In genomic region chr1:33331444-33332356, GRCh38 we compare ENCODE assay signal across 14 cellular contexts. TPM values are rescaled to one million over a fixed set of nuclear protein-coding genes. Genes with fewer than 3 reads are reported as not detected.
DNase-seq lines count a peak whose midpoint lies in the region; ATAC-seq and TF ChIP-seq lines count a peak whose summit lies in the region.
"Had no signal": no experiment of that assay in that cellular context is flagged by ENCODE, and none has a peak within 500 bp of the region (broad histone marks: within the 10 kb centered on the region; RNA-seq: fewer than 3 reads in every experiment).

No MANE protein-coding gene starts in this region.

- no peak for TF ChIP-seq POLR2A in vagina (IDR thresholded peaks at IDR 0.05)

- H4K12ac ChIP-seq in trophoblast cell (ENCODE audit: low read depth, low read length), result no peak overlapping the region

- TF ChIP-seq CTCF in left ventricle myocardium inferior (IDR thresholded peaks at IDR 0.05; ENCODE audit: borderline replicate concordance) (no peak), vagina (IDR thresholded peaks at IDR 0.05) (no peak)

- peaks cover 4% of the 10 kb centered on the region for H3K79me2 ChIP-seq in trophoblast cell (ENCODE audit: control insufficient read depth, insufficient read depth, low read length, poor library complexity)

- intact Hi-C loops in left ventricle myocardium inferior (cut with micrococcal nuclease) (no loop called here), left cardiac atrium (cut with DNase I) (no loop called here), vagina (cut with DNase I) (no loop called here)

- no peak overlapping the region for H3K23ac ChIP-seq in trophoblast cell (ENCODE audit: low read length)

- no peak overlapping the region for H3K18ac ChIP-seq in trophoblast cell (ENCODE audit: low read length)

- H3K27ac ChIP-seq in left ventricle myocardium inferior (replicated peaks), result peak overlapping the region; percentile 99
- H3K27ac ChIP-seq in trophoblast cell (ENCODE audit: low read depth, low read length), result no peak overlapping the region
- peak overlapping the region; percentile 63 for H3K27ac ChIP-seq in vagina

- H3K79me1 ChIP-seq in trophoblast cell (ENCODE audit: low read length), result peaks cover 2% of the 10 kb centered on the region

- peaks cover 76% of the 10 kb centered on the region for H3K36me3 ChIP-seq in left ventricle myocardium inferior
- peaks cover 58 to 81% of the 10 kb centered on the region in 2 experiments for H3K36me3 ChIP-seq in trophoblast cell (ENCODE audit: control insufficient read depth in 1 of 2, insufficient read depth in 2 of 2, low read length in 2 of 2)
- H3K36me3 ChIP-seq in vagina, result peaks cover 6 to 63% of the 10 kb centered on the region in 2 donors

- H3K14ac ChIP-seq in trophoblast cell (ENCODE audit: low read length), result no peak overlapping the region

- no peak overlapping the region for H2BK12ac ChIP-seq in trophoblast cell (ENCODE audit: low read length)

- ATAC-seq in left cardiac atrium (no peak), HG03025 (IDR thresholded peaks at IDR 0.05; ENCODE audit: low FRiP score, unreplicated experiment) (no peak)
- ATAC-seq: left lung had no signal

- H3K4ac ChIP-seq in trophoblast cell (ENCODE audit: low read depth, low read length), result no peak overlapping the region

- no peak overlapping the region for H2BK120ac ChIP-seq in trophoblast cell (ENCODE audit: insufficient read depth, low read length, poor library complexity)

- no peak overlapping the region for H3K9ac ChIP-seq in trophoblast cell (ENCODE audit: low read length)
- H3K9ac ChIP-seq: SK-N-SH had no signal

- H2AFZ ChIP-seq in trophoblast cell (ENCODE audit: insufficient read depth, low read length, poor library complexity), result no peak overlapping the region

- H3K9me3 ChIP-seq in left ventricle myocardium inferior (replicated peaks) (no peaks in the 10 kb centered on the region), trophoblast cell (ENCODE audit: insufficient read depth, low read depth, low read length) (peaks cover 3% of the 10 kb centered on the region), vagina (no peaks in the 10 kb centered on the region)
- H3K9me3 ChIP-seq: left lung, SK-N-SH had no signal

- no peak overlapping the region for H3K4me2 ChIP-seq in trophoblast cell (ENCODE audit: low read length)
- H3K4me2 ChIP-seq: SK-N-SH had no signal

- H3K4me3 ChIP-seq in left ventricle myocardium inferior (no peak overlapping the region), trophoblast cell (ENCODE audit: low read depth, low read length) (no peak overlapping the region), vagina (no peak overlapping the region)
- H3K4me3 ChIP-seq: left lung had no signal

- H4K8ac ChIP-seq in trophoblast cell (ENCODE audit: low read depth, low read length), result no peak overlapping the region

- no peak overlapping the region for H2AK5ac ChIP-seq in trophoblast cell (ENCODE audit: low read length)

- H3K4me1 ChIP-seq in left ventricle myocardium inferior (peaks cover 100% of the 10 kb centered on the region), trophoblast cell (ENCODE audit: control insufficient read depth in 1 of 2, insufficient read depth in 2 of 2, low read length in 2 of 2) (peaks cover 6 to 8% of the 10 kb centered on the region in 2 experiments), vagina (peaks cover 77% of the 10 kb centered on the region)

- H4K91ac ChIP-seq in trophoblast cell (ENCODE audit: low read depth, low read length), result no peak overlapping the region

- no peaks in the 10 kb centered on the region for H3K27me3 ChIP-seq in left ventricle myocardium inferior (ENCODE audit: low read depth)
- H3K27me3 ChIP-seq in trophoblast cell (ENCODE audit: insufficient read depth, low read length), result no peaks in the 10 kb centered on the region
- no peaks in the 10 kb centered on the region for H3K27me3 ChIP-seq in vagina
- H3K27me3 ChIP-seq: left lung had no signal

- DNase-seq in left ventricle myocardium inferior, result no peak
- DNase-seq in left cardiac atrium, result no peak
- DNase-seq in foreskin melanocyte, result peak; percentile 36
- peak; percentile 74 to 79 for DNase-seq in trophoblast cell
- no peak for DNase-seq in vagina (ENCODE audit: extremely low spot score in 2 of 2)
- no peak for DNase-seq in cortex of kidney (lab: John Stamatoyannopoulos, UW)
- DNase-seq in NCI-H2029 (lab: John Stamatoyannopoulos, UW), result no peak
- DNase-seq: activated CD4-positive, alpha-beta T cell treated with anti-CD3 and anti-CD28 coated beads for 1 hour; HCEC 1CT; left lung; NCI-H1417 treated with DMSO at 0.1 percent for 48 hours; SK-N-SH had no signal

- WGBS in trophoblast cell (ENCODE audit: extremely low coverage, insufficient coverage, insufficient read length), result no CpG with 5 or more reads among the region's 10 CpGs

- H2BK5ac ChIP-seq in trophoblast cell (ENCODE audit: low read depth, low read length, poor library complexity), result peak overlapping the region; percentile 3

RNA-seq across cellular contexts. Expression of gene A3GALT2, which starts 10.8 kb away (rescaled TPM):
- total RNA-seq in left ventricle myocardium inferior (not detected), left cardiac atrium (under 1 TPM in 1 of 2 donors, not detected in 1; 0.24 TPM), vagina (not detected)
- polyA plus RNA-seq in trophoblast cell (2013), result not detected in 2 replicates
- total RNA-seq: activated T-helper 1 cell treated with anti-CD3 and anti-CD28 coated beads, Interleukin-12 subunit alpha, Interleukin-12 subunit beta, Interleukin-2, Interleukin-4 antibody, amounts not matched to agents 30 ng/mL and 10 ng/mL and 1 ng/mL, durations not matched to agents 14 hours and 24 hours and 36 hours; left lung had no signal

Comparison
In these comparisons a context has a peak if more than half of its experiments do, and no peak if none do; other contexts are left out.
1. DNase-seq: peak in foreskin melanocyte (single experiment) and trophoblast cell (2 of 2); none in left ventricle myocardium inferior (single experiment), left cardiac atrium (single experiment), vagina (0 of 2), cortex of kidney (single experiment) and NCI-H2029 (single experiment).